In genomic region chr4:150419939-150420338, GRCh38 we compare ENCODE assay signal across 32 cellular contexts.
A peak's percentile ranks its signal among the peaks of the same experiment; 100 is the strongest.
DNase-seq lines count a peak whose midpoint lies in the region; ATAC-seq, FAIRE-seq and TF ChIP-seq lines count a peak whose summit lies in the region.
"Had no signal": no experiment of that assay in that cellular context is flagged by ENCODE, and none has a peak within 500 bp of the region (broad histone marks: within the 10 kb centered on the region; RNA-seq: fewer than 3 reads in every experiment).

No MANE protein-coding gene starts in this region.

- DNase-seq in body of pancreas: no peak
- DNase-seq in glutamatergic neuron: no peak
- DNase-seq: 8988T; ACHN; AML-193; BE2C; C1 segment of cervical spinal cord; Caco-2; Calu3; CD4-positive, alpha-beta memory T cell; CD4-positive, alpha-beta T cell; CD4-positive, CD25-positive, alpha-beta regulatory T cell; CD8-positive, alpha-beta memory T cell; CD8-positive, alpha-beta T cell; COR-L47; DMS 273 treated with DMSO at 0.1 percent for 48 hours; DMS153; DMS53; DMS79; DMS79 treated with DMSO at 0.1 percent for 48 hours; DND-41; EL had no signal

- peaks cover 3% of the 10 kb centered on the region for H3K27me3 Mint-ChIP-seq in glutamatergic neuron (ENCODE audit: unreplicated experiment)
- H3K27me3 Mint-ChIP-seq: B cell; CD4-positive, alpha-beta memory T cell; CD4-positive, alpha-beta T cell; CD4-positive, CD25-positive, alpha-beta regulatory T cell; CD8-positive, alpha-beta memory T cell had no signal

- no peak overlapping the region for H3K4me3 Mint-ChIP-seq in glutamatergic neuron (ENCODE audit: unreplicated experiment)
- H3K4me3 Mint-ChIP-seq: B cell; CD14-positive monocyte; CD4-positive, alpha-beta memory T cell; CD4-positive, alpha-beta T cell; CD4-positive, CD25-positive, alpha-beta regulatory T cell; CD8-positive, alpha-beta memory T cell; CD8-positive, alpha-beta T cell had no signal

- H3K4me1 Mint-ChIP-seq in glutamatergic neuron (ENCODE audit: low read depth, unreplicated experiment): peaks cover 3% of the 10 kb centered on the region
- H3K4me1 Mint-ChIP-seq: B cell, CD14-positive monocyte had no signal

- no peak overlapping the region for H3K27ac Mint-ChIP-seq in glutamatergic neuron (ENCODE audit: unreplicated experiment)
- H3K27ac Mint-ChIP-seq: B cell; CD4-positive, alpha-beta memory T cell; CD4-positive, alpha-beta T cell; CD4-positive, CD25-positive, alpha-beta regulatory T cell; CD8-positive, alpha-beta memory T cell; CD8-positive, alpha-beta T cell had no signal

- no peak overlapping the region for H3K4me3 ChIP-seq in body of pancreas
- H3K4me3 ChIP-seq: A549; BLaER1; BLaER1 treated with 17β-estradiol and CSF1 and Interleukin-3, amounts not matched to agents 10 nM and 100 nM had no signal

- H3K4me1 ChIP-seq in body of pancreas: no peaks in the 10 kb centered on the region
- H3K4me1 ChIP-seq: BLaER1; BLaER1 treated with 17β-estradiol and CSF1 and Interleukin-3, amounts not matched to agents 10 nM and 100 nM; Caco-2 had no signal

- H3K27ac ChIP-seq in body of pancreas: no peak overlapping the region
- H3K27ac ChIP-seq: 22Rv1; A549; BLaER1; BLaER1 treated with 17β-estradiol and CSF1 and Interleukin-3, amounts not matched to agents 10 nM and 100 nM; C4-2B had no signal

- TF ChIP-seq CTCF in body of pancreas (IDR thresholded peaks at IDR 0.05) (no peak), glutamatergic neuron (IDR thresholded peaks at IDR 0.05; ENCODE audit: partially characterized antibody, unreplicated experiment) (no peak)

- ATAC-seq in body of pancreas (peak; percentile 56), HG03571 (IDR thresholded peaks at IDR 0.05; ENCODE audit: unreplicated experiment) (no peak)
- ATAC-seq: A549; CD8-positive, alpha-beta T cell had no signal

- TF ChIP-seq POLR2A in body of pancreas (IDR thresholded peaks at IDR 0.05): no peak

- no peaks in the 10 kb centered on the region for H3K9me3 Mint-ChIP-seq in glutamatergic neuron (ENCODE audit: unreplicated experiment)
- H3K9me3 Mint-ChIP-seq: CD4-positive, alpha-beta T cell; CD4-positive, CD25-positive, alpha-beta regulatory T cell; CD8-positive, alpha-beta memory T cell; CD8-positive, alpha-beta T cell had no signal

- H3K9me3 ChIP-seq in body of pancreas: no peaks in the 10 kb centered on the region
- H3K9me3 ChIP-seq: A549; BE2C; BLaER1; BLaER1 treated with 17β-estradiol and CSF1 and Interleukin-3, amounts not matched to agents 10 nM and 100 nM; Caco-2 had no signal

- H3K36me3 ChIP-seq in body of pancreas (replicated peaks in 1 of 2; ENCODE audit: insufficient read depth in 1 of 2, low read depth in 2 of 2): no peaks in the 10 kb centered on the region

- no peaks in the 10 kb centered on the region for H3K36me3 Mint-ChIP-seq in glutamatergic neuron (ENCODE audit: unreplicated experiment)

- intact Hi-C loops in body of pancreas (cut with DNase I): no loop called here

- WGBS in body of pancreas, 2 donors: 92% methylated on average over 3 to 4 of the region's 4 CpGs

- FAIRE-seq in islet of Langerhans (lab: Jason Lieb, UNC): peak; percentile 33
- FAIRE-seq: A549, D721Med had no signal

- H3K27me3 ChIP-seq in body of pancreas: no peaks in the 10 kb centered on the region
- H3K27me3 ChIP-seq: BE2C; BLaER1; BLaER1 treated with 17β-estradiol and CSF1 and Interleukin-3, amounts not matched to agents 10 nM and 100 nM had no signal
